26 cellular contexts compared by ENCODE assay signal in genomic region chr3:143563786-143564185, GRCh38.
"Had no signal": no experiment of that assay in that cellular context is flagged by ENCODE, and none has a peak within 500 bp of the region (broad histone marks: within the 10 kb centered on the region; RNA-seq: fewer than 3 reads in every experiment).

No MANE protein-coding gene starts in this region.

- H3K4me3 Mint-ChIP-seq: immature natural killer cell; naive thymus-derived CD4-positive, alpha-beta T cell; natural killer cell treated with Interleukin-12 subunit alpha and Interleukin-12 subunit beta and Interleukin-15 and Interleukin-18, amount 100 ng/mL, for 72 hours; stimulated activated naive B cell treated with anti-CD40 and anti-IgM and Interleukin-4, amounts not matched to agents 10 μg/mL and 1 μg/mL and 100 μg/mL, for 72 hours had no signal

- H3K4me1 ChIP-seq: prostate gland, testis, vagina had no signal

- H3K4me1 Mint-ChIP-seq: immature natural killer cell had no signal

- H3K4me3 ChIP-seq: left lung, lung, mucosa of descending colon, ovary, prostate gland, sigmoid colon, stomach, testis, thyroid gland, transverse colon, upper lobe of left lung, vagina had no signal

- H3K27me3 Mint-ChIP-seq: naive thymus-derived CD4-positive, alpha-beta T cell; natural killer cell treated with Interleukin-12 subunit alpha and Interleukin-12 subunit beta and Interleukin-15 and Interleukin-18, amount 100 ng/mL, for 72 hours; stimulated activated naive B cell treated with anti-CD40 and anti-IgM and Interleukin-4, amounts not matched to agents 10 μg/mL and 1 μg/mL and 100 μg/mL, for 72 hours had no signal

- H3K27me3 ChIP-seq: left lung, ovary, sigmoid colon, stomach, testis, thyroid gland, transverse colon, upper lobe of left lung, vagina had no signal

- H3K36me3 ChIP-seq: left lung, ovary, prostate gland, sigmoid colon, stomach, thyroid gland, transverse colon, upper lobe of left lung, vagina had no signal

- H3K27ac Mint-ChIP-seq: immature natural killer cell; natural killer cell treated with Interleukin-12 subunit alpha and Interleukin-12 subunit beta and Interleukin-15 and Interleukin-18, amount 100 ng/mL, for 72 hours; stimulated activated naive B cell treated with anti-CD40 and anti-IgM and Interleukin-4, amounts not matched to agents 10 μg/mL and 1 μg/mL and 100 μg/mL, for 72 hours had no signal

- DNase-seq: hypothalamus; immature natural killer cell; kidney; left colon; left lung; midbrain; mucosa of descending colon; naive thymus-derived CD4-positive, alpha-beta T cell; ovary; retina; right cardiac atrium; sigmoid colon; small intestine; stimulated activated CD4-positive, alpha-beta T cell treated with anti-CD3 and anti-CD28 coated beads, Interleukin-2, amount 100 ng/mL, for 24 hours; stimulated activated CD4-positive, alpha-beta T cell treated with anti-CD3 and anti-CD28 coated beads, Interleukin-4, amount 100 ng/mL, for 1 hour; stimulated activated naive B cell treated with anti-CD40 and anti-IgM and Interleukin-4, amounts not matched to agents 10 μg/mL and 1 μg/mL and 100 μg/mL, for 72 hours; stimulated activated naive CD8-positive, alpha-beta T cell treated with anti-CD3 and anti-CD28 coated beads, Interleukin-15, Interleukin-2, amounts not matched to agents 100 U/mL and 50 U/mL, for 24 hours; stomach; testis; thyroid gland; transverse colon; upper lobe of left lung had no signal

- H3K9me3 Mint-ChIP-seq: immature natural killer cell; stimulated activated naive B cell treated with anti-CD40 and anti-IgM and Interleukin-4, amounts not matched to agents 10 μg/mL and 1 μg/mL and 100 μg/mL, for 72 hours had no signal

- H3K27ac ChIP-seq: left lung, ovary, prostate gland, sigmoid colon, stomach, testis, thyroid gland, transverse colon, upper lobe of left lung, vagina had no signal

- ATAC-seq: left colon; left lung; mucosa of descending colon; naive thymus-derived CD4-positive, alpha-beta T cell; natural killer cell treated with Interleukin-12 subunit alpha and Interleukin-12 subunit beta and Interleukin-15 and Interleukin-18, amount 100 ng/mL, for 72 hours; right cardiac atrium; stimulated activated naive B cell treated with anti-CD40 and anti-IgM and Interleukin-4, amounts not matched to agents 10 μg/mL and 1 μg/mL and 100 μg/mL, for 72 hours; stimulated activated naive CD8-positive, alpha-beta T cell treated with anti-CD3 and anti-CD28 coated beads, Interleukin-15, Interleukin-2, amounts not matched to agents 100 U/mL and 50 U/mL, for 24 hours had no signal

- H3K9me3 ChIP-seq: ovary, prostate gland, sigmoid colon, testis, thyroid gland, transverse colon, upper lobe of left lung, vagina had no signal
